In the genomic region with DNA sequence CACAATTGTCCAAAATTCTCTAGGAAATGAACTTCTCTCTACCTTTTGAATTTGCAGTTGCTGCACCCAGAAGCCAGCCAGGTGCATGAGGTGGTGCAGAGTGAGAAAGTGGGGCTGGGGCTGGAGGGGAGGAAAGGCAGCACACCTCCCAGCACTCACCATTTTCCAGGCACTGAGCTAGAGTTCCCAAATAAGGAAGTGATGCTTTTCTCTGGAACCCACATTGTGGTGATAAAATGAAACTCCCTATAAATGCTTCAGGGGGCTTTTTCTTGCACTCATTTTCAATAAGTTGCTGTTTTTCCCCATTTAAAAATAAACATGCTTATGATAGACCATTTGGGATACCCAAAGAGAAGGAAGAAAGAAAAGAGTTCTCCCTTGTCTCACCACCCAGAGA, we compare ENCODE assay signal across 2 cellular contexts.
TF ChIP-seq lines count a peak whose summit lies in the region.

No MANE protein-coding gene starts in this region.

TF ChIP-seq in IMR-90, 13 proteins besides CTCF, POLR2A, EP300 and RAD21:
- no peak for TF ChIP-seq MXI1 (IDR thresholded peaks at IDR 0.05; ENCODE audit: borderline replicate concordance, low read depth, low read length)
- no peak for TF ChIP-seq SMC3 (IDR thresholded peaks at IDR 0.05; ENCODE audit: low read depth, low read length)
- TF ChIP-seq CHD1 (IDR thresholded peaks at IDR 0.05; ENCODE audit: low read depth, low read length) = no peak
- TF ChIP-seq MAZ (IDR thresholded peaks at IDR 0.05; ENCODE audit: borderline replicate concordance, low read depth, low read length) = no peak
- no peak for TF ChIP-seq RFX5 (IDR thresholded peaks at IDR 0.05; ENCODE audit: low read depth, low read length)
- no peak for TF ChIP-seq RCOR1 (IDR thresholded peaks at IDR 0.05; ENCODE audit: insufficient replicate concordance, low read length)
- TF ChIP-seq, protein P1, sequence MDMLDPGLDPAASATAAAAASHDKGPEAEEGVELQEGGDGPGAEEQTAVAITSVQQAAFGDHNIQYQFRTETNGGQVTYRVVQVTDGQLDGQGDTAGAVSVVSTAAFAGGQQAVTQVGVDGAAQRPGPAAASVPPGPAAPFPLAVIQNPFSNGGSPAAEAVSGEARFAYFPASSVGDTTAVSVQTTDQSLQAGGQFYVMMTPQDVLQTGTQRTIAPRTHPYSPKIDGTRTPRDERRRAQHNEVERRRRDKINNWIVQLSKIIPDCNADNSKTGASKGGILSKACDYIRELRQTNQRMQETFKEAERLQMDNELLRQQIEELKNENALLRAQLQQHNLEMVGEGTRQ (IDR thresholded peaks at IDR 0.05; ENCODE audit: low read depth, low read length) = no peak
- TF ChIP-seq CEBPB (IDR thresholded peaks at IDR 0.05; ENCODE audit: low read depth, low read length) = no peak
- TF ChIP-seq MAFK (IDR thresholded peaks at IDR 0.05; ENCODE audit: low read depth, low read length) = no peak
- TF ChIP-seq, protein P2, sequence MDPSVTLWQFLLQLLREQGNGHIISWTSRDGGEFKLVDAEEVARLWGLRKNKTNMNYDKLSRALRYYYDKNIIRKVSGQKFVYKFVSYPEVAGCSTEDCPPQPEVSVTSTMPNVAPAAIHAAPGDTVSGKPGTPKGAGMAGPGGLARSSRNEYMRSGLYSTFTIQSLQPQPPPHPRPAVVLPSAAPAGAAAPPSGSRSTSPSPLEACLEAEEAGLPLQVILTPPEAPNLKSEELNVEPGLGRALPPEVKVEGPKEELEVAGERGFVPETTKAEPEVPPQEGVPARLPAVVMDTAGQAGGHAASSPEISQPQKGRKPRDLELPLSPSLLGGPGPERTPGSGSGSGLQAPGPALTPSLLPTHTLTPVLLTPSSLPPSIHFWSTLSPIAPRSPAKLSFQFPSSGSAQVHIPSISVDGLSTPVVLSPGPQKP (IDR thresholded peaks at IDR 0.05; ENCODE audit: borderline replicate concordance, low read depth, low read length) = no peak
- TF ChIP-seq NFE2L2 (IDR thresholded peaks at IDR 0.05; ENCODE audit: low read depth, low read length) = no peak
- TF ChIP-seq FOS (IDR thresholded peaks at IDR 0.05; ENCODE audit: low read depth, low read length) = no peak
- no peak for TF ChIP-seq BHLHE40 (IDR thresholded peaks at IDR 0.05; ENCODE audit: low read depth, low read length)

TF ChIP-seq in GM12878, 131 proteins besides CTCF, POLR2A, EP300 and RAD21:
- TF ChIP-seq ZNF622 (IDR thresholded peaks at IDR 0.05) = no peak
- TF ChIP-seq, protein P3, sequence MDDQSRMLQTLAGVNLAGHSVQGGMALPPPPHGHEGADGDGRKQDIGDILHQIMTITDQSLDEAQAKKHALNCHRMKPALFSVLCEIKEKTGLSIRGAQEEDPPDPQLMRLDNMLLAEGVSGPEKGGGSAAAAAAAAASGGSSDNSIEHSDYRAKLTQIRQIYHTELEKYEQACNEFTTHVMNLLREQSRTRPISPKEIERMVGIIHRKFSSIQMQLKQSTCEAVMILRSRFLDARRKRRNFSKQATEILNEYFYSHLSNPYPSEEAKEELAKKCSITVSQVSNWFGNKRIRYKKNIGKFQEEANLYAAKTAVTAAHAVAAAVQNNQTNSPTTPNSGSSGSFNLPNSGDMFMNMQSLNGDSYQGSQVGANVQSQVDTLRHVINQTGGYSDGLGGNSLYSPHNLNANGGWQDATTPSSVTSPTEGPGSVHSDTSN (IDR thresholded peaks at IDR 0.05; ENCODE audit: insufficient replicate concordance, low read depth, low read length) = no peak
- no peak for TF ChIP-seq SREBF1 (IDR thresholded peaks at IDR 0.05; ENCODE audit: low read length)
- TF ChIP-seq ETV6 (conservative IDR thresholded peaks at IDR 0.05 in 1 of 2, IDR thresholded peaks at IDR 0.05 in 1 of 2; ENCODE audit: borderline replicate concordance in 1 of 2, low read depth in 1 of 2) = no peak
- TF ChIP-seq MEF2A (IDR thresholded peaks at IDR 0.05; ENCODE audit: insufficient read depth, low read depth, low read length) = 0 out of 2 replicates have a peak, but pooled peaks have one; percentile 13
- TF ChIP-seq LARP7 (IDR thresholded peaks at IDR 0.05) = no peak
- peak; percentile 77; the same call in 1 of the 2 replicates for TF ChIP-seq SPI1 (IDR thresholded peaks at IDR 0.05; ENCODE audit: borderline replicate concordance, insufficient read depth, low read depth, low read length)
- TF ChIP-seq NFIC (IDR thresholded peaks at IDR 0.05; ENCODE audit: low read depth, low read length) = peak; percentile 20; the same call in 1 of the 2 replicates
- peak; percentile 56 for TF ChIP-seq RUNX3 (IDR thresholded peaks at IDR 0.05; ENCODE audit: low read length)
